ENCODE assay signal across 8 cellular contexts in genomic region chr14:24232121-24232644, GRCh38. TPM values are rescaled to one million over a fixed set of nuclear protein-coding genes. Genes with fewer than 3 reads are reported as not detected.
A peak's percentile ranks its signal among the peaks of the same experiment; 100 is the strongest.
DNase-seq lines count a peak whose midpoint lies in the region; ATAC-seq and TF ChIP-seq lines count a peak whose summit lies in the region.

Gene NEDD8, minus strand, starts transcription at chr14:24232367. Its CDS starts 100 bp downstream, at chr14:24232267.

- peaks cover 0 to 39% (median 8%) of the 10 kb centered on the region in 4 donors for H3K4me1 ChIP-seq in right lobe of liver

- no peaks in the 10 kb centered on the region for H3K27me3 ChIP-seq in right lobe of liver

- peaks cover 2 to 23% (median 12%) of the 10 kb centered on the region in 4 donors for H3K36me3 ChIP-seq in right lobe of liver

- peak; percentile 76 for ATAC-seq in GM19438 (IDR thresholded peaks at IDR 0.05; ENCODE audit: low read depth, unreplicated experiment)
- ATAC-seq in HG03571 (IDR thresholded peaks at IDR 0.05; ENCODE audit: unreplicated experiment) = peak; percentile 57
- peak; percentile 87 to 94 (median 92) for ATAC-seq in right lobe of liver

- peak within 1 kb of the TSS; percentile 81 to 97 (median 95) for H3K4me3 ChIP-seq in right lobe of liver

- peak within 1 kb of the TSS; percentile 90 for H3K27ac ChIP-seq in C4-2B
- H3K27ac ChIP-seq in right lobe of liver = peak within 1 kb of the TSS; percentile 74 to 85 (median 76)

- TF ChIP-seq CTCF in C4-2B (conservative IDR thresholded peaks at IDR 0.05) (no peak), right lobe of liver (IDR thresholded peaks at IDR 0.05) (no peak)

- under 1% methylated on average over 17 of the region's 30 CpGs for WGBS in right lobe of liver (ENCODE audit: insufficient coverage, low coverage, low lambda C conversion rate, missing lambda C conversion rate)

- H3K9me3 ChIP-seq in right lobe of liver = no peaks in the 10 kb centered on the region

- peak; percentile 90 for DNase-seq in NCI-H82 (lab: John Stamatoyannopoulos, UW)
- peak; percentile 92 to 94 for DNase-seq in activated CD4-positive, alpha-beta T cell treated with anti-CD3 and anti-CD28 coated beads, Interleukin-2, amount 50 U/mL, for 48 hours
- peak; percentile 93 to 96 for DNase-seq in dermis microvascular lymphatic vessel endothelial cell (ENCODE audit: low read depth in 2 of 2)
- peak; percentile 91 to 93 (median 93) for DNase-seq in right lobe of liver
- peak; percentile 94 for DNase-seq in stimulated activated CD4-positive, alpha-beta T cell treated with anti-CD3 and anti-CD28 coated beads, Interleukin-4, amount 100 ng/mL, for 24 hours

- peak; percentile 33 for TF ChIP-seq POLR2A in right lobe of liver (IDR thresholded peaks at IDR 0.05)

- intact Hi-C loops in right lobe of liver (cut with DNase I) = no loop called here

RNA-seq across cellular contexts. Expression of gene NEDD8, which starts in this region (rescaled TPM):
- total RNA-seq in dermis microvascular lymphatic vessel endothelial cell (172 and 193 TPM in 2 replicates), right lobe of liver (10 to 100 TPM; 60.0 to 72.9 (median 68.7) TPM)

Comparison
In these comparisons a context has a peak if more than half of its experiments do, and no peak if none do; other contexts are left out.
1. Peak in every context shown above with its lines: DNase-seq, ATAC-seq, H3K4me3 ChIP-seq and H3K27ac ChIP-seq.